ENCODE assay signal across 20 cellular contexts in the genomic region with DNA sequence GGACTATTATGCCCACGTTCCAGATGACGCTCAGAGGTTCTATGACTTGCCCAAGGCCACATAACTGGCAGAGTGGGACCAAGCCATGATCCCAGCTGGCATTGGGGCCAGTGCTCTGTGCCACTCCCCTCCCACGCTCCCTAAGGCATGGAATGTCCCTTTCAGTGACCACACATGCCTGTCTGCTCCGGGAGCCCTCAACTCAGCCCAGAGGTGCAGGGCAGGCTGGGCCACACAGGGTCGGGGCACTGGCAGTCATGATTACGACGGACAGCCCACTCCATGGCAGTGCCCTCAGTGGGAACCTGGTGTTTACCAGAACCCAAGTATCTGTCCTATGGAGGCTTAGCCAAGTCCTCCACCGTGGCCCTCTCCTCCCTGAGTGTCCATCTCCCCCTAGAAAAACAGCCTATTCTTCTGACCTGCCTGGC. TPM values are rescaled to one million over a fixed set of nuclear protein-coding genes. Genes with fewer than 3 reads are reported as not detected.
"Had no signal": no experiment of that assay in that cellular context is flagged by ENCODE, and none has a peak within 500 bp of the region (broad histone marks: within the 10 kb centered on the region; RNA-seq: fewer than 3 reads in every experiment).

No MANE protein-coding gene starts in this region.

- H3K27me3 ChIP-seq: dorsolateral prefrontal cortex, foreskin keratinocyte, hepatocyte, upper lobe of right lung had no signal

- ATAC-seq: foreskin keratinocyte; left cardiac atrium; natural killer cell treated with Interleukin-12 subunit alpha and Interleukin-12 subunit beta and Interleukin-15 and Interleukin-18, amount 100 ng/mL, for 72 hours; sciatic nerve; stimulated activated naive B cell treated with anti-CD40 and anti-IgM and Interleukin-4, amounts not matched to agents 10 μg/mL and 1 μg/mL and 100 μg/mL, for 72 hours; upper lobe of right lung had no signal

- H3K27ac Mint-ChIP-seq: activated B cell treated with CpG ODN at 0.5 μM for 24 hours; activated CD4-positive, alpha-beta memory T cell treated with anti-CD3 and anti-CD28 coated beads for 36 hours; activated T-helper 2 cell treated with anti-CD3 and anti-CD28 coated beads, Interferon-gamma antibody, Interleukin-2, Interleukin-4, amounts not matched to agents 10 μg/mL and 5 μg/mL and 100 μg/mL, durations not matched to agents 14 hours and 24 hours and 36 hours; natural killer cell treated with Interleukin-12 subunit alpha and Interleukin-12 subunit beta and Interleukin-15 and Interleukin-18, amount 100 ng/mL, for 72 hours; stimulated activated naive B cell treated with anti-CD40 and anti-IgM and Interleukin-4, amounts not matched to agents 10 μg/mL and 1 μg/mL and 100 μg/mL, for 72 hours had no signal

- H3K4me3 ChIP-seq: dorsolateral prefrontal cortex, hepatocyte, lung, thoracic aorta, upper lobe of right lung had no signal

- H3K9me3 Mint-ChIP-seq: activated B cell treated with CpG ODN at 0.5 μM for 24 hours; activated CD4-positive, alpha-beta memory T cell treated with anti-CD3 and anti-CD28 coated beads for 36 hours; activated T-helper 2 cell treated with anti-CD3 and anti-CD28 coated beads, Interferon-gamma antibody, Interleukin-2, Interleukin-4, amounts not matched to agents 10 μg/mL and 5 μg/mL and 100 μg/mL, durations not matched to agents 14 hours and 24 hours and 36 hours; natural killer cell treated with Interleukin-12 subunit alpha and Interleukin-12 subunit beta and Interleukin-15 and Interleukin-18, amount 100 ng/mL, for 72 hours; stimulated activated naive B cell treated with anti-CD40 and anti-IgM and Interleukin-4, amounts not matched to agents 10 μg/mL and 1 μg/mL and 100 μg/mL, for 72 hours had no signal

- H3K4me1 Mint-ChIP-seq: activated B cell treated with CpG ODN at 0.5 μM for 24 hours, brain had no signal

- H3K36me3 Mint-ChIP-seq: activated CD4-positive, alpha-beta memory T cell treated with anti-CD3 and anti-CD28 coated beads for 36 hours; natural killer cell treated with Interleukin-12 subunit alpha and Interleukin-12 subunit beta and Interleukin-15 and Interleukin-18, amount 100 ng/mL, for 72 hours had no signal

- H3K4me3 Mint-ChIP-seq: activated B cell treated with CpG ODN at 0.5 μM for 24 hours; activated CD4-positive, alpha-beta memory T cell treated with anti-CD3 and anti-CD28 coated beads for 36 hours; brain; natural killer cell treated with Interleukin-12 subunit alpha and Interleukin-12 subunit beta and Interleukin-15 and Interleukin-18, amount 100 ng/mL, for 72 hours; stimulated activated naive B cell treated with anti-CD40 and anti-IgM and Interleukin-4, amounts not matched to agents 10 μg/mL and 1 μg/mL and 100 μg/mL, for 72 hours had no signal

- H3K36me3 ChIP-seq: thoracic aorta, upper lobe of right lung had no signal

- H3K4me1 ChIP-seq: foreskin keratinocyte, upper lobe of right lung had no signal

- H3K27me3 Mint-ChIP-seq: activated B cell treated with CpG ODN at 0.5 μM for 24 hours; brain; natural killer cell treated with Interleukin-12 subunit alpha and Interleukin-12 subunit beta and Interleukin-15 and Interleukin-18, amount 100 ng/mL, for 72 hours had no signal

- H3K27ac ChIP-seq: dorsolateral prefrontal cortex, epithelial cell of prostate, foreskin keratinocyte, hepatocyte, thoracic aorta, upper lobe of right lung had no signal

- DNase-seq: activated B cell treated with CpG ODN at 0.5 μM for 24 hours; activated CD4-positive, alpha-beta memory T cell treated with anti-CD3 and anti-CD28 coated beads for 36 hours; activated CD4-positive, alpha-beta T cell treated with anti-CD3 and anti-CD28 coated beads for 4 hours; activated naive CD4-positive, alpha-beta T cell treated with Interleukin-2 at 50 U/mL for 16 hours; central memory CD4-positive, alpha-beta T cell; foreskin keratinocyte; left cardiac atrium; stimulated activated CD4-positive, alpha-beta T cell treated with anti-CD3 and anti-CD28 coated beads, Interleukin-4, amount 100 ng/mL, for 4 hours; stimulated activated naive B cell treated with anti-CD40 and anti-IgM and Interleukin-4, amounts not matched to agents 10 μg/mL and 1 μg/mL and 100 μg/mL, for 72 hours; upper lobe of right lung had no signal

- H3K9me3 ChIP-seq: thoracic aorta, upper lobe of right lung had no signal

RNA-seq across cellular contexts. Expression of gene GAS2L1, which starts 48.7 kb away (rescaled TPM):
- total RNA-seq: activated B cell treated with CpG ODN at 0.5 μM for 24 hours had no signal

RNA-seq across cellular contexts. Expression of gene EMID1, which starts 52.1 kb away (rescaled TPM):
- total RNA-seq: activated B cell treated with CpG ODN at 0.5 μM for 24 hours; activated CD4-positive, alpha-beta memory T cell treated with anti-CD3 and anti-CD28 coated beads for 36 hours; foreskin keratinocyte; pulmonary artery endothelial cell had no signal

RNA-seq across cellular contexts. Expression of gene RASL10A, which starts 57.7 kb away (rescaled TPM):
- total RNA-seq: foreskin keratinocyte had no signal
